ENCODE assay signal across 1 cellular context in the genomic region with DNA sequence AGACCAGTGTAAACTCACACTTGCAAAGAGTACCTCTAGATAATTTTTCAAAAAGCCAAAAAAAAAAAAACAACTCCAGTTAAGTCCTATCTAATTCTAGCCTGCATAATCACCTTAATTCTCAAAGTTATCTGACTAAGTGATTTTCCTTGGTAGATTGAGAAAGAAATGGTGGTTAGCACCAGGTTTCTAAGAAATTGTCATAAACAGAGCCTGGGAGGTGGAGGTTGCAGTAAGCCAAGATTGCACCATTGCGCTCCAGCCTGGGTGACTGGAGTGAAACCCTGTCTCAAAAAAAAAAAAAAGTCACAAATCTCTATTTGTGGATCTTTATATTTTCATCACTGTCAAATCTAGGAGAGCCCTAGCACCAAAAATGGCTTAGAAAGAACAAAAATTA.
TF ChIP-seq lines count a peak whose summit lies in the region.

No MANE protein-coding gene starts in this region.

TF ChIP-seq in GM12878, 131 proteins besides CTCF, POLR2A, EP300 and RAD21:
- TF ChIP-seq SMARCA5 (IDR thresholded peaks at IDR 0.05) (no peak), NR2F1 (conservative IDR thresholded peaks at IDR 0.05) (no peak), YY1 (IDR thresholded peaks at IDR 0.05; ENCODE audit: low read depth, low read length) (no peak), POLR2AphosphoS5 (IDR thresholded peaks at IDR 0.05; ENCODE audit: low read length) (no peak), LARP7 (IDR thresholded peaks at IDR 0.05) (no peak), PAX8 (IDR thresholded peaks at IDR 0.05) (no peak), ZSCAN29 (IDR thresholded peaks at IDR 0.05) (no peak), ESRRA (IDR thresholded peaks at IDR 0.05; ENCODE audit: low read length) (no peak)
